ENCODE assay signal across 13 cellular contexts in the genomic region with DNA sequence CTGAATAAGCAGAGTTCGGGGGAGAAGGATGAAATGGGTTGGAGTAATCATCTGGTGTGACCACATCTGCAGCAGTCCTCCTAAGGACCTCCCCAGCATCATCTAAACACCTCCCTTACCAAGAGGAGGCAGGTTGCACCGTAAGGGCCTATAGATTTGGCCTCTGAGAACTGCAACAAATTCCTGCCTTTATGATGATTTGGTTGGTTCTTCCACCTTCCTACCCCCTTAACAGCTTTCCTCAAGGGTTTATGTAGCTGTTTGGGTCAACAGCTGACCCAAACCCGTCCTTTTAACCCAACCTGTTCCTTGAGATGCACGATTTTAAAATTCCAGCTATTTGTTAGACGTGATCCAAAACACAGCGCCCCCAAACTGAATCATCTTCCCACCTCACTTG. TPM values are rescaled to one million over a fixed set of nuclear protein-coding genes. Genes with fewer than 3 reads are reported as not detected.
DNase-seq lines count a peak whose midpoint lies in the region; ATAC-seq and TF ChIP-seq lines count a peak whose summit lies in the region.
"Had no signal": no experiment of that assay in that cellular context is flagged by ENCODE, and none has a peak within 500 bp of the region (broad histone marks: within the 10 kb centered on the region; RNA-seq: fewer than 3 reads in every experiment).

No MANE protein-coding gene starts in this region.

- ATAC-seq in right cardiac atrium (no peak), HG02885 (IDR thresholded peaks at IDR 0.05; ENCODE audit: poor library complexity, unreplicated experiment) (no peak)

- H4K20me1 ChIP-seq in hepatocyte (ENCODE audit: insufficient read depth, poor library complexity, severe bottlenecking), result no peaks in the 10 kb centered on the region

- H3K36me3 ChIP-seq in SJSA1, result peaks cover 57% of the 10 kb centered on the region
- no peaks in the 10 kb centered on the region for H3K36me3 ChIP-seq in hepatocyte (replicated peaks; ENCODE audit: insufficient read depth, low read depth)
- H3K36me3 ChIP-seq in thyroid gland, result peaks cover 0 to 4% of the 10 kb centered on the region in 2 donors
- H3K36me3 ChIP-seq in stomach, result peaks cover 0 to 47% (median 32%) of the 10 kb centered on the region in 4 donors
- H3K36me3 ChIP-seq: BE2C had no signal

- no peak for DNase-seq in right cardiac atrium
- no peak for DNase-seq in cardiac septum (ENCODE audit: low spot score)
- no peak for DNase-seq in SJSA1 (ENCODE audit: low read depth in 1 of 2, low spot score in 2 of 2)
- no peak for DNase-seq in hepatocyte (ENCODE audit: low spot score)
- DNase-seq in thyroid gland, result no peak
- no peak for DNase-seq in stomach
- no peak for DNase-seq in GF-D8 (lab: John Stamatoyannopoulos, UW)
- DNase-seq: activated naive CD8-positive, alpha-beta T cell treated with anti-CD3 and anti-CD28 coated beads, Interleukin-2, amount 10 ng/mL, durations not matched to agents 7 days and 5 days; BE2C; occipital lobe; SHP77 treated with DMSO at 0.1 percent for 48 hours; upper lobe of left lung had no signal

- intact Hi-C loops in right cardiac atrium (cut with DNase I) (loop anchor here in 1 of 4 donors (10.0 kb wide), 1 partner anchor 121 kb away; no protein-coding TSS in a partner anchor), cardiac septum (cut with DNase I) (no loop called here), thyroid gland (cut with DNase I) (no loop called here), stomach (cut with DNase I; ENCODE audit: low total_unique reads) (no loop called here)

- H3K79me2 ChIP-seq in hepatocyte, result no peaks in the 10 kb centered on the region

- no peak overlapping the region for H3K4me2 ChIP-seq in hepatocyte

- peak overlapping the region; percentile 55 for H3K27ac ChIP-seq in right cardiac atrium (ENCODE audit: low read length)
- 0 out of 2 replicates have a peak overlapping the region, but pooled peaks have one; percentile 22 for H3K27ac ChIP-seq in SJSA1
- peak overlapping the region; percentile 61 for H3K27ac ChIP-seq in hepatocyte
- H3K27ac ChIP-seq in thyroid gland, result peak overlapping the region in 2 of 3 donors; percentile 41 to 80
- H3K27ac ChIP-seq in stomach, result peak overlapping the region in 2 of 5 donors; percentile 19 to 26
- H3K27ac ChIP-seq: upper lobe of left lung had no signal

- H3K4me3 ChIP-seq in right cardiac atrium (ENCODE audit: low read length) (no peak overlapping the region), SJSA1 (no peak overlapping the region), hepatocyte (no peak overlapping the region), thyroid gland (replicated peaks in 1 of 3) (no peak overlapping the region), stomach (no peak overlapping the region)
- H3K4me3 ChIP-seq: upper lobe of left lung had no signal

- no peak for TF ChIP-seq POLR2A in thyroid gland (IDR thresholded peaks at IDR 0.05)
- no peak for TF ChIP-seq POLR2A in stomach (IDR thresholded peaks at IDR 0.05)

- H3K4me1 ChIP-seq in right cardiac atrium (ENCODE audit: control insufficient read depth, insufficient read depth, low read length), result peaks cover 15% of the 10 kb centered on the region
- peaks cover 13% of the 10 kb centered on the region for H3K4me1 ChIP-seq in SJSA1 (replicated peaks)
- peaks cover 25% of the 10 kb centered on the region for H3K4me1 ChIP-seq in hepatocyte (ENCODE audit: insufficient read depth)
- peaks cover 30 to 42% of the 10 kb centered on the region in 2 donors for H3K4me1 ChIP-seq in thyroid gland
- H3K4me1 ChIP-seq in stomach, result peaks cover 0 to 32% (median 18%) of the 10 kb centered on the region in 4 donors
- H3K4me1 ChIP-seq: BE2C had no signal

- TF ChIP-seq CTCF in hepatocyte (IDR thresholded peaks at IDR 0.05; ENCODE audit: poor library complexity) (no peak), thyroid gland (IDR thresholded peaks at IDR 0.05) (no peak), stomach (IDR thresholded peaks at IDR 0.05) (no peak)

- H3K27me3 ChIP-seq in right cardiac atrium (ENCODE audit: control insufficient read depth, insufficient read depth) (no peaks in the 10 kb centered on the region), SJSA1 (replicated peaks) (no peaks in the 10 kb centered on the region), hepatocyte (no peaks in the 10 kb centered on the region), thyroid gland (no peaks in the 10 kb centered on the region), stomach (no peaks in the 10 kb centered on the region)
- H3K27me3 ChIP-seq: BE2C, upper lobe of left lung had no signal

- no peaks in the 10 kb centered on the region for H3K9me2 ChIP-seq in hepatocyte (replicated peaks; ENCODE audit: insufficient read depth)

- WGBS in right cardiac atrium, result 97% methylated on average over 6 of the region's 6 CpGs
- 88% methylated on average over 6 of the region's 6 CpGs for WGBS in hepatocyte (ENCODE audit: low lambda C conversion rate, missing lambda C conversion rate)
- 96% methylated on average over 6 of the region's 6 CpGs for WGBS in thyroid gland, 2 donors
- 90 to 97% (median 94%) methylated on average over 6 of the region's 6 CpGs for WGBS in stomach, 5 donors

- H2AFZ ChIP-seq in hepatocyte, result no peak overlapping the region

- no peak for TF ChIP-seq EP300 in stomach (IDR thresholded peaks at IDR 0.05)

- H3K9me3 ChIP-seq in right cardiac atrium (ENCODE audit: control insufficient read depth, low read length), result no peaks in the 10 kb centered on the region
- no peaks in the 10 kb centered on the region for H3K9me3 ChIP-seq in SJSA1 (replicated peaks)
- no peaks in the 10 kb centered on the region for H3K9me3 ChIP-seq in hepatocyte (ENCODE audit: low read depth)
- H3K9me3 ChIP-seq in thyroid gland, result no peaks in the 10 kb centered on the region
- H3K9me3 ChIP-seq in stomach, result no peaks in the 10 kb centered on the region
- H3K9me3 ChIP-seq: BE2C, upper lobe of left lung had no signal

RNA-seq across cellular contexts. Expression of gene AAGAB, which starts 58.2 kb away (rescaled TPM):
- total RNA-seq in right cardiac atrium, result 10 to 100 TPM; 20.7 to 34.1 (median 21.3) TPM
- polyA plus RNA-seq in right cardiac atrium, result 9.3 TPM
- 24.1 TPM for total RNA-seq in cardiac septum
- total RNA-seq in SJSA1 (2014; rRNA removed; shearing (Covaris generic)), result 59.1 and 80.8 TPM in 2 replicates
- 30.8 and 32.0 TPM in 2 replicates for total RNA-seq in hepatocyte
- polyA plus RNA-seq in hepatocyte, result 25.7 and 36.2 TPM in 2 replicates
- 10 to 100 TPM; 53.7 to 61.9 (median 54.6) TPM for total RNA-seq in thyroid gland
- total RNA-seq in stomach, result 10 to 100 TPM; 16.9 to 89.5 (median 51.4) TPM
- 10 to 100 TPM; 11.2 to 30.5 (median 23.2) TPM for polyA plus RNA-seq in stomach

RNA-seq across cellular contexts. Expression of gene IQCH, which starts 58.4 kb away (rescaled TPM):
- total RNA-seq in right cardiac atrium, result 1 to 10 TPM in 3 of 4 donors, under 1 TPM in 1; 0.82 to 2.1 (median 1.5) TPM
- polyA plus RNA-seq in right cardiac atrium, result 0.34 TPM
- total RNA-seq in cardiac septum, result 0.94 TPM
- 0.31 and 4.5 TPM in 2 replicates for total RNA-seq in SJSA1 (2014; rRNA removed; shearing (Covaris generic))
- 0.24 and 1.0 TPM in 2 replicates for total RNA-seq in hepatocyte
- 0.76 and 1.4 TPM in 2 replicates for polyA plus RNA-seq in hepatocyte
- 10 to 100 TPM in 2 of 4 donors, 1 to 10 TPM in 2; 9.6 to 13.7 (median 11.8) TPM for total RNA-seq in thyroid gland
- 1 to 10 TPM in 3 of 5 donors, under 1 TPM in 1, not detected in 1; 0.29 to 9.4 (median 4.6) TPM for total RNA-seq in stomach
- 1 to 10 TPM in 2 of 3 donors, under 1 TPM in 1; 0.25 to 1.7 (median 1.7) TPM for polyA plus RNA-seq in stomach
